In genomic region chr15:38551720-38552627, GRCh38 we compare ENCODE assay signal across 24 cellular contexts. TPM values are rescaled to one million over a fixed set of nuclear protein-coding genes. Genes with fewer than 3 reads are reported as not detected.
DNase-seq lines count a peak whose midpoint lies in the region; ATAC-seq, FAIRE-seq and TF ChIP-seq lines count a peak whose summit lies in the region.
"Had no signal": no experiment of that assay in that cellular context is flagged by ENCODE, and none has a peak within 500 bp of the region (broad histone marks: within the 10 kb centered on the region; RNA-seq: fewer than 3 reads in every experiment).

No MANE protein-coding gene starts in this region.

- peak overlapping the region; percentile 28 for H3K27ac ChIP-seq in CD4-positive, alpha-beta memory T cell (ENCODE audit: low read depth, low read length)
- H3K27ac ChIP-seq in ovary = no peak overlapping the region
- H3K27ac ChIP-seq: heart left ventricle, psoas muscle, testis had no signal

- no peak for DNase-seq in CD4-positive, alpha-beta memory T cell
- DNase-seq in GM18507 (ENCODE audit: extremely low spot score, insufficient read length, low read depth) (no peak), ovary (no peak), NOMO-1 treated with dmso at 0.1 percent for 144 hours (lab: John Stamatoyannopoulos, UW; ENCODE audit: unreplicated experiment) (no peak), retina (no peak)
- DNase-seq: anterior cingulate cortex; Calu3; cerebellar nuclear complex; effector CD4-positive, alpha-beta T cell; heart left ventricle; islet precursor cell; KG1; NCI-H1105; nephron progenitor cell; psoas muscle; SHP77 treated with DMSO at 0.1 percent for 48 hours; stimulated activated CD4-positive, alpha-beta T cell treated with anti-CD3 and anti-CD28 coated beads, Interleukin-4, amount 100 ng/mL, for 4 hours; T-helper 9 cell; testis had no signal

- peak overlapping the region; percentile 60 to 91 (median 87) for H3K27ac Mint-ChIP-seq in CD4-positive, alpha-beta memory T cell
- H3K27ac Mint-ChIP-seq in activated T-helper 17 cell treated with anti-CD3 and anti-CD28 coated beads, Interleukin-2, amount 50 U/mL, for 72 hours = peak overlapping the region; percentile 98
- H3K27ac Mint-ChIP-seq: nephron progenitor cell had no signal

- H3K9me3 ChIP-seq in CD4-positive, alpha-beta memory T cell (ENCODE audit: control insufficient read depth in 1 of 2, low read length in 2 of 2) = no peaks in the 10 kb centered on the region
- no peaks in the 10 kb centered on the region for H3K9me3 ChIP-seq in ovary
- H3K9me3 ChIP-seq: heart left ventricle, psoas muscle, testis had no signal

- CTCF ChIA-PET in CD4-positive, alpha-beta memory T cell (lab: Charles Lee; ENCODE audit: partially characterized antibody) = interaction anchor here (0.8 to 4.4 kb wide), 8 partner anchors 10 to 148 kb away, joined by 3 to 57 read pairs (median 8); partner anchors contain the start of gene RASGRP1

- no peak for TF ChIP-seq EP300 in ovary (IDR thresholded peaks at IDR 0.05)

- peaks cover 0 to 2% (median 0%) of the 10 kb centered on the region in 8 donors for H3K9me3 Mint-ChIP-seq in CD4-positive, alpha-beta memory T cell
- no peaks in the 10 kb centered on the region for H3K9me3 Mint-ChIP-seq in activated T-helper 17 cell treated with anti-CD3 and anti-CD28 coated beads, Interleukin-2, amount 50 U/mL, for 72 hours
- H3K9me3 Mint-ChIP-seq: nephron progenitor cell had no signal

- no peak for TF ChIP-seq CTCF in ovary (IDR thresholded peaks at IDR 0.05)

- H3K4me3 Mint-ChIP-seq in CD4-positive, alpha-beta memory T cell = peak overlapping the region; percentile 57 to 83 (median 72)
- H3K4me3 Mint-ChIP-seq in activated T-helper 17 cell treated with anti-CD3 and anti-CD28 coated beads, Interleukin-2, amount 50 U/mL, for 72 hours = peak overlapping the region; percentile 84
- H3K4me3 Mint-ChIP-seq: nephron progenitor cell had no signal

- H3K27me3 ChIP-seq in CD4-positive, alpha-beta memory T cell (ENCODE audit: insufficient read depth, low read length) = no peaks in the 10 kb centered on the region
- no peaks in the 10 kb centered on the region for H3K27me3 ChIP-seq in ovary
- H3K27me3 ChIP-seq: testis had no signal

- peaks cover 56% of the 10 kb centered on the region for H3K36me3 ChIP-seq in CD4-positive, alpha-beta memory T cell (ENCODE audit: insufficient read depth, low read length)
- no peaks in the 10 kb centered on the region for H3K36me3 ChIP-seq in ovary
- H3K36me3 ChIP-seq: heart left ventricle had no signal

- H3K4me3 ChIP-seq in CD4-positive, alpha-beta memory T cell (ENCODE audit: low read length in 2 of 2) = no peak overlapping the region
- H3K4me3 ChIP-seq in ovary = no peak overlapping the region
- H3K4me3 ChIP-seq: heart left ventricle, psoas muscle, smooth muscle cell, testis had no signal

- intact Hi-C loops in CD4-positive, alpha-beta memory T cell (cut with micrococcal nuclease) = loop anchor here (1.0 kb wide), 2 partner anchors 8 to 11 kb away; no protein-coding TSS in a partner anchor
- intact Hi-C loops in ovary (cut with DNase I) = loop anchor here in 1 of 4 donors (2.0 kb wide), 1 partner anchor 29 kb away; no protein-coding TSS in a partner anchor

- no peaks in the 10 kb centered on the region for H3K27me3 Mint-ChIP-seq in CD4-positive, alpha-beta memory T cell
- H3K27me3 Mint-ChIP-seq in activated T-helper 17 cell treated with anti-CD3 and anti-CD28 coated beads, Interleukin-2, amount 50 U/mL, for 72 hours = no peaks in the 10 kb centered on the region

- POLR2A ChIA-PET in CD4-positive, alpha-beta memory T cell (lab: Charles Lee; ENCODE audit: partially characterized antibody) = interaction anchor here (0.7 to 7.3 kb wide), 12 partner anchors 9 to 136 kb away, joined by 3 to 74 read pairs (median 6); partner anchors contain the start of gene RASGRP1

- peaks cover 81 to 94% (median 87%) of the 10 kb centered on the region in 4 donors for H3K4me1 Mint-ChIP-seq in CD4-positive, alpha-beta memory T cell
- H3K4me1 Mint-ChIP-seq in activated T-helper 17 cell treated with anti-CD3 and anti-CD28 coated beads, Interleukin-2, amount 50 U/mL, for 72 hours = peaks cover 76% of the 10 kb centered on the region

- H3K36me3 Mint-ChIP-seq in CD4-positive, alpha-beta memory T cell = peaks cover 48 to 82% of the 10 kb centered on the region in 2 donors
- H3K36me3 Mint-ChIP-seq in activated T-helper 17 cell treated with anti-CD3 and anti-CD28 coated beads, Interleukin-2, amount 50 U/mL, for 72 hours (ENCODE audit: low read depth) = peaks cover 97% of the 10 kb centered on the region

- 23 to 41% (median 29%) methylated on average over 7 of the region's 7 CpGs for WGBS in ovary, 3 donors

- peaks cover 100% of the 10 kb centered on the region for H3K4me1 ChIP-seq in CD4-positive, alpha-beta memory T cell (ENCODE audit: insufficient read depth, low read length)
- H3K4me1 ChIP-seq in ovary (ENCODE audit: insufficient read depth) = no peaks in the 10 kb centered on the region
- H3K4me1 ChIP-seq: heart left ventricle, psoas muscle, testis had no signal

- FAIRE-seq in GM18507 (lab: Jason Lieb, UNC) (peak; percentile 31), islet of Langerhans (lab: Jason Lieb, UNC) (peak; percentile 99)
- FAIRE-seq: G401.6 had no signal

- no peak for ATAC-seq in activated T-helper 17 cell treated with anti-CD3 and anti-CD28 coated beads, Interleukin-2, amount 50 U/mL, for 72 hours (replicated peaks)
- ATAC-seq: heart left ventricle, psoas muscle had no signal

- no peak for TF ChIP-seq POLR2A in ovary (IDR thresholded peaks at IDR 0.05)

RNA-seq across cellular contexts. Expression of gene RASGRP1, which starts 12.6 kb away (rescaled TPM):
- 100 to 1,000 TPM; 123 to 125 TPM for total RNA-seq in CD4-positive, alpha-beta memory T cell
- polyA plus RNA-seq in CD4-positive, alpha-beta memory T cell = 10 to 100 TPM; 47.8 to 85.9 TPM
- total RNA-seq in activated T-helper 17 cell treated with anti-CD3 and anti-CD28 coated beads, Interleukin-2, amount 50 U/mL, for 72 hours = 100 to 1,000 TPM; 118 to 164 TPM
- total RNA-seq in ovary = 10 to 100 TPM in 1 of 7 donors, 1 to 10 TPM in 3, under 1 TPM in 3; 0.28 to 15.5 (median 1.0) TPM
- 1 to 10 TPM in 1 of 2 donors, under 1 TPM in 1; 0.13 to 1.1 TPM for polyA plus RNA-seq in ovary
- total RNA-seq: fibroblast of lung had no signal

Comparison
In these comparisons a context has a peak if more than half of its experiments do, and no peak if none do; other contexts are left out.
1. RNA of gene RASGRP1, which starts 12.6 kb away (total RNA-seq): 118 to 164 TPM in activated T-helper 17 cell treated with anti-CD3 and anti-CD28 coated beads, Interleukin-2, amount 50 U/mL, for 72 hours and 123 to 125 TPM in CD4-positive, alpha-beta memory T cell; 0.28 to 15.5 TPM in ovary; every median in the first group is over 4 times any median in the second.